Comparison of ENCODE assay signal across 7 cellular contexts in the genomic region with DNA sequence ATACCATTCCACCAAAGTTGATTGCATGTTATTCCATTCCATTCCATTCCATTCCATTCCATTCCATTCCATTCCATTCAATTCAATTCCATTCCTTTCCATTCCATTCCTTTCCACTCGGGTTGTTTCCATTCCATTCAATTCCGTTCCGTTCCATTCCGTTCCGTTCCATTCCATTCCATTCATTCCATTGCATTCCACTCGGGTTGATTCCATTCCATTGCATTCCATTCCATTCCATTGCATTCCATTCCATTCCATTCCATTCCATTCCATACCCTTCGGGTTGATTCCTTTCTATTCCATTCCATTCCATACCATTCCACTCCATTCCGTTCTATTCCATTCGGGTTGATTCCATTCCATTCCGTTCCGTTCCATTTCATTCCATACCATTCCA.
A peak's percentile ranks its signal among the peaks of the same experiment; 100 is the strongest.
DNase-seq lines count a peak whose midpoint lies in the region; ATAC-seq, FAIRE-seq and TF ChIP-seq lines count a peak whose summit lies in the region.
"Not testable (repeated sequence)": the region's sequence is repeated elsewhere in the genome, so short reads cannot be mapped to it uniquely, and the experiment has no call there.

No MANE protein-coding gene starts in this region.

- ATAC-seq in GM18907 (IDR thresholded peaks at IDR 0.05; ENCODE audit: unreplicated experiment) = peak; percentile 33
- peak; percentile 35 for ATAC-seq in GM21723 (IDR thresholded peaks at IDR 0.05; ENCODE audit: unreplicated experiment)
- ATAC-seq in HG02973 (IDR thresholded peaks at IDR 0.05; ENCODE audit: unreplicated experiment) = peak; percentile 24
- ATAC-seq in HG03432 (IDR thresholded peaks at IDR 0.05; ENCODE audit: unreplicated experiment) = peak; percentile 32
- ATAC-seq in GM12878 = 0 out of 3 replicates have a peak, but pooled peaks have one; percentile 27
- ATAC-seq in right cardiac atrium = peak; percentile 44 to 50
- peak; percentile 31 to 54 for ATAC-seq in natural killer cell treated with Interleukin-12 subunit alpha and Interleukin-12 subunit beta and Interleukin-15 and Interleukin-18, amount 100 ng/mL, for 72 hours

- not testable (repeated sequence) for H3K9ac ChIP-seq in GM12878 (ENCODE audit: control insufficient read depth, insufficient read depth, low read length)

- FAIRE-seq in GM12878 (lab: Jason Lieb, UNC) = not testable (repeated sequence)

- in situ Hi-C loops in GM12878 (cut with MboI) = not testable (repeated sequence)

- not testable (repeated sequence) for TF ChIP-seq EP300 in GM12878 (IDR thresholded peaks at IDR 0.05; ENCODE audit: borderline replicate concordance in 1 of 2, control insufficient read depth in 1 of 2, low read depth in 2 of 2, low read length in 2 of 2)

- not testable (repeated sequence) for TF ChIP-seq RAD21 in GM12878 (IDR thresholded peaks at IDR 0.05; ENCODE audit: insufficient read depth, low read depth, low read length)

- POLR2A ChIA-PET in GM12878 (lab: Charles Lee) = not testable (repeated sequence)

- DNase-seq in GM12878 (ENCODE audit: low read depth, low spot score); right cardiac atrium; natural killer cell treated with Interleukin-12 subunit alpha and Interleukin-12 subunit beta and Interleukin-15 and Interleukin-18, amount 100 ng/mL, for 72 hours (ENCODE audit: low spot score): not testable (repeated sequence)

- SMC1A ChIA-PET in GM12878 (lab: Charles Lee; ENCODE audit: uncharacterized antibody, unreplicated experiment) = not testable (repeated sequence)

- peaks cover 60% of the 10 kb centered on the region for H3K9me3 Mint-ChIP-seq in natural killer cell treated with Interleukin-12 subunit alpha and Interleukin-12 subunit beta and Interleukin-15 and Interleukin-18, amount 100 ng/mL, for 72 hours

- H3K27ac ChIP-seq in GM12878 (ENCODE audit: control insufficient read depth, insufficient read depth); right cardiac atrium (ENCODE audit: low read length): not testable (repeated sequence)

- RAD21 ChIA-PET in GM12878 (lab: Charles Lee; ENCODE audit: unreplicated experiment) = not testable (repeated sequence)

- not testable (repeated sequence) for H4K20me1 ChIP-seq in GM12878 (ENCODE audit: control insufficient read depth, insufficient read depth)

- TF ChIP-seq POLR2A in GM12878 (IDR thresholded peaks at IDR 0.05; ENCODE audit: low read depth, low read length) = not testable (repeated sequence)

- not testable (repeated sequence) for H3K27ac Mint-ChIP-seq in natural killer cell treated with Interleukin-12 subunit alpha and Interleukin-12 subunit beta and Interleukin-15 and Interleukin-18, amount 100 ng/mL, for 72 hours

- not testable (repeated sequence) for H3K4me2 ChIP-seq in GM12878 (ENCODE audit: control insufficient read depth, insufficient read depth)

- not testable (repeated sequence) for H3K36me3 ChIP-seq in GM12878 (ENCODE audit: control insufficient read depth in 2 of 2, insufficient read depth in 2 of 2, low read length in 1 of 2)

- peaks cover 4 to 21% of the 10 kb centered on the region in 2 donors for H3K4me1 Mint-ChIP-seq in natural killer cell treated with Interleukin-12 subunit alpha and Interleukin-12 subunit beta and Interleukin-15 and Interleukin-18, amount 100 ng/mL, for 72 hours (ENCODE audit: low read depth in 2 of 2)

- H3K4me3 Mint-ChIP-seq in natural killer cell treated with Interleukin-12 subunit alpha and Interleukin-12 subunit beta and Interleukin-15 and Interleukin-18, amount 100 ng/mL, for 72 hours = not testable (repeated sequence)

- H3K9me3 ChIP-seq in GM12878 (replicated peaks; ENCODE audit: control insufficient read depth, insufficient read depth, low read length); right cardiac atrium (ENCODE audit: control insufficient read depth, low read length): not testable (repeated sequence)

- not testable (repeated sequence) for H3K4me3 ChIP-seq in GM12878; right cardiac atrium (ENCODE audit: low read length)

- H2AFZ ChIP-seq in GM12878 (ENCODE audit: control insufficient read depth, low read depth, low read length) = not testable (repeated sequence)

- intact Hi-C loops in GM12878 (cut with micrococcal nuclease; ENCODE audit: unreplicated experiment); right cardiac atrium (cut with DNase I): not testable (repeated sequence)

- H3K79me2 ChIP-seq in GM12878 (ENCODE audit: control insufficient read depth, insufficient read depth, low read length) = not testable (repeated sequence)

- H3K36me3 Mint-ChIP-seq in natural killer cell treated with Interleukin-12 subunit alpha and Interleukin-12 subunit beta and Interleukin-15 and Interleukin-18, amount 100 ng/mL, for 72 hours = peaks cover 68% of the 10 kb centered on the region

- H3K4me1 ChIP-seq in GM12878 (ENCODE audit: control insufficient read depth, insufficient read depth, low read length); right cardiac atrium (ENCODE audit: control insufficient read depth, insufficient read depth, low read length): not testable (repeated sequence)

- CTCF ChIA-PET in GM12878 (lab: Yijun Ruan, JAX) = not testable (repeated sequence)

- not testable (repeated sequence) for BruUV-seq in GM12878 (replicated peaks; lab: Mats Ljungman, UMichigan)

- TF ChIP-seq CTCF in GM12878 (IDR thresholded peaks at IDR 0.05 in 2 of 3, conservative IDR thresholded peaks at IDR 0.05 in 1 of 3; ENCODE audit: control insufficient read depth in 2 of 3, extremely low read depth in 1 of 3, insufficient read depth in 1 of 3, low read depth in 3 of 3, low read length in 3 of 3) = not testable (repeated sequence)

- WGBS in GM12878 (ENCODE audit: insufficient coverage, insufficient replicate concordance, low lambda C conversion rate, missing lambda C conversion rate) = 51% methylated on average over 11 of the region's 11 CpGs
- 81% methylated on average over 11 of the region's 11 CpGs for WGBS in right cardiac atrium

- H3K27me3 ChIP-seq in GM12878 (replicated peaks in 1 of 2; ENCODE audit: control insufficient read depth in 2 of 2, insufficient read depth in 2 of 2, low read length in 1 of 2); right cardiac atrium (ENCODE audit: control insufficient read depth, insufficient read depth): not testable (repeated sequence)

- not testable (repeated sequence) for H3K27me3 Mint-ChIP-seq in natural killer cell treated with Interleukin-12 subunit alpha and Interleukin-12 subunit beta and Interleukin-15 and Interleukin-18, amount 100 ng/mL, for 72 hours
